ENCODE assay signal across 9 cellular contexts in the genomic region with DNA sequence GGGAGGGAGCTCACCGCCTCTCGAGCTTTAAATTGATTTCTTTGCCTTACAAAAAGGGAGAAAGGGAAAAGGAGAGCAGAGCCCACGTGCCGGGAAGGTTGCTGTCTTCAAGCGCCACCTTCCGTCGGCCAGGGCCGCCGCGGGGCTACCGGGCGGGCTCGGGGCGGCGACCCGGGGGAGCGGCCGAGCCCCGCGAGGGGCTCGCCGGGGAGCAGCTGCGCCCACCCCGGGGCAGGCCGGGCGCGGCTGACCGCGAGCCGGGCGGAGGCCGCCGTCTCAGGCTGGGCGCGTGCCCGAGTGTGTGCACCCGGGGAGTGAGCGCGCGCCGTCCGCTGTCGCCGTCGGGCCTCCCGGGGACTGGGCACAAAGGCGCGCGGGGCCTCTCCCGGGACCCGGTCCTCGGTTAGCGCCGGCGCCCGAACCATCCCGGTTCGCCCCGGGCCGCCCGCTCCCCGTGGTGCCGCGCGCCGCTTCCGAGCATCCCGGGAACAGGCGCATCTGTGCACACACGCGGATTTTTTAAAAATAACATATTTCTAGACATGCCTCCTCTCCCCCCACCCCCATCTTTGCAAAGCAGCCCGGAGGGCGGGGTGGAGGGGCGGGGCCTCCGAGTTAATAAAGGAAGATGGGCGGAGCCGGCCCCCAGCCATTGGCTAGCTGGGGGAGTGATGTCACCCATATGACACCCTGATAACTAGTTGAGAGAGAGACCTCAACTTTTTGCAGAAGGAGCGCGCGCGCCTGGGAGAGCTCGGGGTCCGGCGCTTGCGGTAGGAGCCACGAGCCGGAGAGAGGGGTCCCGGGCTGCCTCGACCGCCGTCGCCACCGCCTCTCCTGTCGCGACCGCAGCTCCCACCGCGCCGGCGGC. TPM values are rescaled to one million over a fixed set of nuclear protein-coding genes. Genes with fewer than 3 reads are reported as not detected.
DNase-seq lines count a peak whose midpoint lies in the region; ATAC-seq and TF ChIP-seq lines count a peak whose summit lies in the region.
"Had no signal": no experiment of that assay in that cellular context is flagged by ENCODE, and none has a peak within 500 bp of the region (broad histone marks: within the 10 kb centered on the region; RNA-seq: fewer than 3 reads in every experiment).

A gene (plus strand): TSS at position 726 of the 871 bp plus-strand sequence. CDS start 338 bp downstream, outside the sequence.

- POLR2A ChIA-PET in activated CD8-positive, alpha-beta T cell treated with anti-CD3 and anti-CD28 coated beads, Interleukin-2, amount 10 ng/mL, durations not matched to agents 7 days and 5 days (lab: Charles Lee), result no interaction called here

- peaks cover 15% of the 10 kb centered on the region for H3K4me1 Mint-ChIP-seq in activated T-cell treated with anti-CD3 and anti-CD28 coated beads, Interleukin-2, amount 50 U/mL, for 72 hours (ENCODE audit: low read depth)
- H3K4me1 Mint-ChIP-seq in activated CD8-positive, alpha-beta T cell treated with anti-CD3 and anti-CD28 coated beads, Interleukin-2, amount 10 ng/mL, durations not matched to agents 7 days and 5 days (ENCODE audit: low read depth), result peaks cover 7% of the 10 kb centered on the region

- intact Hi-C loops in spleen (cut with DNase I; ENCODE audit: low total_unique reads), result no loop called here

- no peaks in the 10 kb centered on the region for H3K9me2 ChIP-seq in hepatocyte (replicated peaks; ENCODE audit: insufficient read depth)

- H4K20me1 ChIP-seq in hepatocyte (ENCODE audit: insufficient read depth, poor library complexity, severe bottlenecking), result peaks cover 22% of the 10 kb centered on the region

- in situ Hi-C loops in ACHN (cut with HindIII; ENCODE audit: low pct_ligation_motif_present, low pct_unique_long_range_greater_than_20kb, low sequenced_read_pairs), result no loop called here

- H3K36me3 ChIP-seq in hepatocyte (replicated peaks; ENCODE audit: insufficient read depth, low read depth), result no peaks in the 10 kb centered on the region
- H3K36me3 ChIP-seq in spleen, result no peaks in the 10 kb centered on the region

- H3K27ac Mint-ChIP-seq in activated T-cell treated with anti-CD3 and anti-CD28 coated beads, Interleukin-2, amount 50 U/mL, for 72 hours, result no peak within 1 kb of the TSS
- H3K27ac Mint-ChIP-seq in activated CD8-positive, alpha-beta T cell treated with anti-CD3 and anti-CD28 coated beads, Interleukin-2, amount 10 ng/mL, durations not matched to agents 7 days and 5 days, result peak within 1 kb of the TSS; percentile 68

- H3K9me3 ChIP-seq in hepatocyte (ENCODE audit: low read depth) (no peaks in the 10 kb centered on the region), spleen (peaks cover 0 to 20% (median 0%) of the 10 kb centered on the region in 8 donors)

- H3K27me3 ChIP-seq in hepatocyte, result peaks cover 9% of the 10 kb centered on the region
- H3K27me3 ChIP-seq in spleen (replicated peaks in 1 of 7), result peaks cover 0 to 80% (median 66%) of the 10 kb centered on the region in 7 donors

- ATAC-seq in activated T-cell treated with anti-CD3 and anti-CD28 coated beads, Interleukin-2, amount 50 U/mL, for 72 hours (replicated peaks in 1 of 2), result no peak
- ATAC-seq in activated CD8-positive, alpha-beta T cell treated with anti-CD3 and anti-CD28 coated beads, Interleukin-2, amount 10 ng/mL, durations not matched to agents 7 days and 5 days, result no peak

- H2AFZ ChIP-seq in hepatocyte, result peak within 1 kb of the TSS; percentile 81

- peak; percentile 52 for TF ChIP-seq CTCF in hepatocyte (IDR thresholded peaks at IDR 0.05; ENCODE audit: poor library complexity)
- TF ChIP-seq CTCF in spleen (IDR thresholded peaks at IDR 0.05 in 8 of 11, conservative IDR thresholded peaks at IDR 0.05 in 3 of 11), result no peak

- H3K9me3 Mint-ChIP-seq in activated T-cell treated with anti-CD3 and anti-CD28 coated beads, Interleukin-2, amount 50 U/mL, for 72 hours, result no peaks in the 10 kb centered on the region
- peaks cover 11% of the 10 kb centered on the region for H3K9me3 Mint-ChIP-seq in activated CD8-positive, alpha-beta T cell treated with anti-CD3 and anti-CD28 coated beads, Interleukin-2, amount 10 ng/mL, durations not matched to agents 7 days and 5 days (ENCODE audit: insufficient read depth)

- CTCF ChIA-PET in activated CD8-positive, alpha-beta T cell treated with anti-CD3 and anti-CD28 coated beads, Interleukin-2, amount 10 ng/mL, durations not matched to agents 7 days and 5 days (lab: Charles Lee), result no interaction called here

- 2% methylated on average over 75 of the region's 100 CpGs for WGBS in hepatocyte (ENCODE audit: low lambda C conversion rate, missing lambda C conversion rate)
- WGBS in spleen, 5 donors, result 3 to 6% (median 4%) methylated on average over 43 to 100 of the region's 100 CpGs

- H3K27ac ChIP-seq in hepatocyte (peak within 1 kb of the TSS; percentile 97), spleen (no peak within 1 kb of the TSS)

- peaks cover 4 to 7% of the 10 kb centered on the region in 2 donors for H3K36me3 Mint-ChIP-seq in activated T-cell treated with anti-CD3 and anti-CD28 coated beads, Interleukin-2, amount 50 U/mL, for 72 hours (ENCODE audit: insufficient read depth in 2 of 2)
- peaks cover 11% of the 10 kb centered on the region for H3K36me3 Mint-ChIP-seq in activated CD8-positive, alpha-beta T cell treated with anti-CD3 and anti-CD28 coated beads, Interleukin-2, amount 10 ng/mL, durations not matched to agents 7 days and 5 days (ENCODE audit: low read depth)

- no peak for DNase-seq in activated T-cell treated with anti-CD3 and anti-CD28 coated beads, Interleukin-2, amount 50 U/mL, for 72 hours
- no peak for DNase-seq in activated T-cell treated with anti-CD3 and anti-CD28 coated beads, Interleukin-2, amount 50 U/mL, for 1 hour
- DNase-seq in activated CD8-positive, alpha-beta T cell treated with anti-CD3 and anti-CD28 coated beads, Interleukin-2, amount 10 ng/mL, durations not matched to agents 7 days and 5 days, result no peak
- DNase-seq in hepatocyte (ENCODE audit: low spot score) (peak; percentile 97), spleen (peak; percentile 69), AG20443 (ENCODE audit: low spot score) (no peak), UCSD-AML1 (lab: John Stamatoyannopoulos, UW; ENCODE audit: unreplicated experiment) (no peak), ACHN (no peak)
- DNase-seq: DND-41 had no signal

- peaks cover 46% of the 10 kb centered on the region for H3K79me2 ChIP-seq in hepatocyte

- peaks cover 65% of the 10 kb centered on the region for H3K27me3 Mint-ChIP-seq in activated T-cell treated with anti-CD3 and anti-CD28 coated beads, Interleukin-2, amount 50 U/mL, for 72 hours (ENCODE audit: low read depth)
- H3K27me3 Mint-ChIP-seq in activated CD8-positive, alpha-beta T cell treated with anti-CD3 and anti-CD28 coated beads, Interleukin-2, amount 10 ng/mL, durations not matched to agents 7 days and 5 days (ENCODE audit: low read depth), result peaks cover 49% of the 10 kb centered on the region

- peak within 1 kb of the TSS; percentile 90 for H3K4me2 ChIP-seq in hepatocyte

- TF ChIP-seq POLR2A in spleen (IDR thresholded peaks at IDR 0.05), result no peak

- peak within 1 kb of the TSS; percentile 73 for H3K4me3 ChIP-seq in hepatocyte
- peak within 1 kb of the TSS in 7 of 8 donors; percentile 20 to 62 (median 32) for H3K4me3 ChIP-seq in spleen

- H3K4me1 ChIP-seq in hepatocyte (ENCODE audit: insufficient read depth), result no peaks in the 10 kb centered on the region
- peaks cover 15 to 51% (median 36%) of the 10 kb centered on the region in 6 donors for H3K4me1 ChIP-seq in spleen

- peak within 1 kb of the TSS; percentile 12 to 31 for H3K4me3 Mint-ChIP-seq in activated T-cell treated with anti-CD3 and anti-CD28 coated beads, Interleukin-2, amount 50 U/mL, for 72 hours
- H3K4me3 Mint-ChIP-seq in activated CD8-positive, alpha-beta T cell treated with anti-CD3 and anti-CD28 coated beads, Interleukin-2, amount 10 ng/mL, durations not matched to agents 7 days and 5 days, result peak within 1 kb of the TSS; percentile 46

RNA-seq across cellular contexts. Expression of the gene that starts here (rescaled TPM):
- not detected for total RNA-seq in activated T-cell treated with anti-CD3 and anti-CD28 coated beads, Interleukin-2, amount 50 U/mL, for 72 hours
- not detected for total RNA-seq in activated CD8-positive, alpha-beta T cell treated with anti-CD3 and anti-CD28 coated beads, Interleukin-2, amount 10 ng/mL, durations not matched to agents 7 days and 5 days
- total RNA-seq in hepatocyte (16.6 and 20.7 TPM in 2 replicates), spleen (under 1 TPM; 0.23 to 0.92 (median 0.32) TPM)
- polyA plus RNA-seq in hepatocyte (2.5 and 3.0 TPM in 2 replicates), spleen (under 1 TPM; 0.09 to 0.32 (median 0.26) TPM)

Comparison
In these comparisons a context has a peak if more than half of its experiments do, and no peak if none do; other contexts are left out.
1. Peak in DNase-seq and H3K4me3 ChIP-seq in spleen; RNA of the gene not detected or under 1 TPM.